In the genomic region with DNA sequence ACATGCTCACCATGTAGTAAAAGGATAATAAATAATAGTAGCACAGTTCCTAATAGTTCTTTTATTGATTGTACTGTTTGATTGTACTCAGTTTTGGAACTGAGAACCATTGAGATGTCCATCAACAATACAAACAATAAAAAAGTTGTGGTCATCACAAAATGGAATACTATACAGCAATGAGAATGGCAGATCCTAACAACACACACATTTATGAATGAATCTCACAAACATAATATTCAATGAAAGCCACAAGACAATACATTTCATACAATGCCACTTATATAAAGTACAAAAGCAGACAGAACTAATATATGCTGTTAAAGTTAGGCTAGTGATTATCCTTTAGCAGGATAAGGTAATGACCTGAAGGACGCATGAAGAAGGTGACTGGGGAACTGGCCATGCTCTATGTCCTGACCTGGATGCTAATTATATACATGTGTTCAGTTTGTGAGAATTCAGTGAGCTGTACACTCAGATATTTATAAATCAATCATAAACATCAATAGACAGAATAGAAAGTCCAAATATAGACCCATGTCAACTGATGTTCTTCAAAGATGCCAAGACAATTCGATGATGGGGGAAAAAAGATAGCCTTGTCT, we compare ENCODE assay signal across 1 cellular context.
TF ChIP-seq lines count a peak whose summit lies in the region.

No MANE protein-coding gene starts in this region.

TF ChIP-seq in HEK293, 187 proteins besides CTCF, POLR2A, EP300 and RAD21 (continued from another document):
- TF ChIP-seq, protein P1, sequence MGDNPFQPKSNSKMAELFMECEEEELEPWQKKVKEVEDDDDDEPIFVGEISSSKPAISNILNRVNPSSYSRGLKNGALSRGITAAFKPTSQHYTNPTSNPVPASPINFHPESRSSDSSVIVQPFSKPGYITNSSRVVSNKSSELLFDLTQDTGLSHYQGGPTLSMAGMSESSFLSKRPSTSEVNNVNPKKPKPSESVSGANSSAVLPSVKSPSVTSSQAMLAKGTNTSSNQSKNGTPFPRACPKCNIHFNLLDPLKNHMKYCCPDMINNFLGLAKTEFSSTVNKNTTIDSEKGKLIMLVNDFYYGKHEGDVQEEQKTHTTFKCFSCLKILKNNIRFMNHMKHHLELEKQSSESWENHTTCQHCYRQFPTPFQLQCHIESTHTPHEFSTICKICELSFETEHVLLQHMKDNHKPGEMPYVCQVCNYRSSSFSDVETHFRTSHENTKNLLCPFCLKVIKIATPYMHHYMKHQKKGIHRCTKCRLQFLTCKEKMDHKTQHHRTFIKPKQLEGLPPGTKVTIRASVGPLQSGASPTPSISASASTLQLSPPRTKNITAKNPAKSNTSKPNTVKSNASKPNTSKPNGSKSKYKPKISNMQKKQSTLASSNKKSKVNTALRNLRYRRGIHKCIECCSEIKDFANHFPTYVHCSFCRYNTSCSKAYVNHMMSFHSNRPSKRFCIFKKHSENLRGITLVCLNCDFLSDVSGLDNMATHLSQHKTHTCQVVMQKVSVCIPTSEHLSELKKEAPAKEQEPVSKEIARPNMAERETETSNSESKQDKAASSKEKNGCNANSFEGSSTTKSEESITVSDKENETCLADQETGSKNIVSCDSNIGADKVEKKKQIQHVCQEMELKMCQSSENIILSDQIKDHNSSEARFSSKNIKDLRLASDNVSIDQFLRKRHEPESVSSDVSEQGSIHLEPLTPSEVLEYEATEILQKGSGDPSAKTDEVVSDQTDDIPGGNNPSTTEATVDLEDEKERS (tag by site-specific recombination; IDR thresholded peaks at IDR 0.05): no peak
- TF ChIP-seq ZBTB20 (tag by site-specific recombination; IDR thresholded peaks at IDR 0.05) (no peak), ZNF580 (tag by site-specific recombination; IDR thresholded peaks at IDR 0.05) (0 out of 2 replicates have a peak, but pooled peaks have one; percentile 27), SP2 (tag by site-specific recombination; IDR thresholded peaks at IDR 0.05) (no peak), IKZF3 (tag by site-specific recombination; IDR thresholded peaks at IDR 0.05) (no peak), ZNF146 (tag by site-specific recombination; IDR thresholded peaks at IDR 0.05) (peak; percentile 88), ZNF266 (tag by site-specific recombination; IDR thresholded peaks at IDR 0.05; ENCODE audit: low read depth) (no peak)
